In genomic region chr5:94791787-94792186, GRCh38 we compare ENCODE assay signal across 2 cellular contexts.
A peak's percentile ranks its signal among the peaks of the same experiment; 100 is the strongest.
TF ChIP-seq lines count a peak whose summit lies in the region.

No MANE protein-coding gene starts in this region.

TF ChIP-seq in IMR-90, 13 proteins besides CTCF, POLR2A, EP300 and RAD21:
- TF ChIP-seq USF2 (IDR thresholded peaks at IDR 0.05; ENCODE audit: low read depth, low read length) = no peak
- no peak for TF ChIP-seq RFX5 (IDR thresholded peaks at IDR 0.05; ENCODE audit: low read depth, low read length)
- TF ChIP-seq NFE2L2 (IDR thresholded peaks at IDR 0.05; ENCODE audit: low read depth, low read length) = no peak
- TF ChIP-seq BHLHE40 (IDR thresholded peaks at IDR 0.05; ENCODE audit: low read depth, low read length) = no peak
- TF ChIP-seq ELK1 (IDR thresholded peaks at IDR 0.05; ENCODE audit: borderline replicate concordance, low read depth, low read length) = no peak
- TF ChIP-seq MAFK (IDR thresholded peaks at IDR 0.05; ENCODE audit: low read depth, low read length) = no peak
- no peak for TF ChIP-seq SMC3 (IDR thresholded peaks at IDR 0.05; ENCODE audit: low read depth, low read length)
- TF ChIP-seq CEBPB (IDR thresholded peaks at IDR 0.05; ENCODE audit: low read depth, low read length) = no peak
- no peak for TF ChIP-seq RCOR1 (IDR thresholded peaks at IDR 0.05; ENCODE audit: insufficient replicate concordance, low read length)
- no peak for TF ChIP-seq MXI1 (IDR thresholded peaks at IDR 0.05; ENCODE audit: borderline replicate concordance, low read depth, low read length)
- TF ChIP-seq MAZ (IDR thresholded peaks at IDR 0.05; ENCODE audit: borderline replicate concordance, low read depth, low read length) = no peak
- no peak for TF ChIP-seq CHD1 (IDR thresholded peaks at IDR 0.05; ENCODE audit: low read depth, low read length)

TF ChIP-seq in GM12878, 131 proteins besides CTCF, POLR2A, EP300 and RAD21:
- TF ChIP-seq ZNF207 (IDR thresholded peaks at IDR 0.05; ENCODE audit: borderline replicate concordance) (no peak), USF1 (IDR thresholded peaks at IDR 0.05; ENCODE audit: borderline replicate concordance, extremely low read length, insufficient read depth, low read depth, low read length) (peak; percentile 6), REST (IDR thresholded peaks at IDR 0.05; ENCODE audit: low read depth, low read length) (no peak), YY1 (IDR thresholded peaks at IDR 0.05; ENCODE audit: low read depth, low read length) (no peak), CEBPB (IDR thresholded peaks at IDR 0.05; ENCODE audit: borderline replicate concordance in 1 of 2, low read depth in 2 of 2, low read length in 2 of 2) (no peak)
- TF ChIP-seq, protein P1, sequence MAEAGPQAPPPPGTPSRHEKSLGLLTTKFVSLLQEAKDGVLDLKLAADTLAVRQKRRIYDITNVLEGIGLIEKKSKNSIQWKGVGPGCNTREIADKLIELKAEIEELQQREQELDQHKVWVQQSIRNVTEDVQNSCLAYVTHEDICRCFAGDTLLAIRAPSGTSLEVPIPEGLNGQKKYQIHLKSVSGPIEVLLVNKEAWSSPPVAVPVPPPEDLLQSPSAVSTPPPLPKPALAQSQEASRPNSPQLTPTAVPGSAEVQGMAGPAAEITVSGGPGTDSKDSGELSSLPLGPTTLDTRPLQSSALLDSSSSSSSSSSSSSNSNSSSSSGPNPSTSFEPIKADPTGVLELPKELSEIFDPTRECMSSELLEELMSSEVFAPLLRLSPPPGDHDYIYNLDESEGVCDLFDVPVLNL (IDR thresholded peaks at IDR 0.05; ENCODE audit: low read depth, low read length) = no peak
